Comparison of ENCODE assay signal across 8 cellular contexts in genomic region chr15:89362203-89363101, GRCh38. TPM values are rescaled to one million over a fixed set of nuclear protein-coding genes. Genes with fewer than 3 reads are reported as not detected.
DNase-seq lines count a peak whose midpoint lies in the region; ATAC-seq and TF ChIP-seq lines count a peak whose summit lies in the region.

No MANE protein-coding gene starts in this region.

- ATAC-seq in GM21723 (IDR thresholded peaks at IDR 0.05; ENCODE audit: unreplicated experiment) (no peak), GM18909 (IDR thresholded peaks at IDR 0.05; ENCODE audit: poor library complexity, unreplicated experiment) (no peak)

- H3K36me3 ChIP-seq in spleen: no peaks in the 10 kb centered on the region

- peaks cover 90% of the 10 kb centered on the region for H3K27me3 Mint-ChIP-seq in activated CD4-positive, alpha-beta memory T cell treated with anti-CD3 and anti-CD28 coated beads, Interleukin-2, amount 10 ng/mL, durations not matched to agents 7 days and 5 days

- H3K9me3 Mint-ChIP-seq in activated CD4-positive, alpha-beta memory T cell treated with anti-CD3 and anti-CD28 coated beads, Interleukin-2, amount 10 ng/mL, durations not matched to agents 7 days and 5 days: no peaks in the 10 kb centered on the region

- TF ChIP-seq POLR2A in spleen (IDR thresholded peaks at IDR 0.05): no peak

- intact Hi-C loops in spleen (cut with DNase I; ENCODE audit: low total_unique reads): no loop called here

- H3K9me3 ChIP-seq in spleen: no peaks in the 10 kb centered on the region

- H3K27ac ChIP-seq in spleen: no peak overlapping the region

- H3K4me1 ChIP-seq in spleen: peaks cover 16 to 66% (median 34%) of the 10 kb centered on the region in 6 donors

- POLR2A ChIA-PET in activated CD4-positive, alpha-beta memory T cell treated with anti-CD3 and anti-CD28 coated beads, Interleukin-2, amount 10 ng/mL, durations not matched to agents 7 days and 5 days (lab: Charles Lee): no interaction called here

- WGBS in spleen, 5 donors: 5 to 7% (median 5%) methylated on average over 28 to 73 of the region's 73 CpGs

- H3K36me3 Mint-ChIP-seq in activated CD4-positive, alpha-beta memory T cell treated with anti-CD3 and anti-CD28 coated beads, Interleukin-2, amount 10 ng/mL, durations not matched to agents 7 days and 5 days (ENCODE audit: low read depth): no peaks in the 10 kb centered on the region

- peak; percentile 55 for DNase-seq in activated CD8-positive, alpha-beta memory T cell treated with anti-CD3 and anti-CD28 coated beads, Interleukin-2, amount 50 U/mL, for 48 hours
- no peak for DNase-seq in activated CD8-positive, alpha-beta memory T cell treated with anti-CD3 and anti-CD28 coated beads, Interleukin-2, amount 50 U/mL, for 4 hours
- DNase-seq in NCI-H446 (lab: John Stamatoyannopoulos, UW) (peak; percentile 65 to 82), cerebellar cortex (ENCODE audit: low spot score) (peak; percentile 73), spleen (peak; percentile 59)
- no peak for DNase-seq in activated CD4-positive, alpha-beta memory T cell treated with anti-CD3 and anti-CD28 coated beads, Interleukin-2, amount 10 ng/mL, durations not matched to agents 7 days and 5 days

- H3K4me1 Mint-ChIP-seq in activated CD4-positive, alpha-beta memory T cell treated with anti-CD3 and anti-CD28 coated beads, Interleukin-2, amount 10 ng/mL, durations not matched to agents 7 days and 5 days: peaks cover 20% of the 10 kb centered on the region

- H3K27ac Mint-ChIP-seq in activated CD4-positive, alpha-beta memory T cell treated with anti-CD3 and anti-CD28 coated beads, Interleukin-2, amount 10 ng/mL, durations not matched to agents 7 days and 5 days: no peak overlapping the region

- CTCF ChIA-PET in activated CD4-positive, alpha-beta memory T cell treated with anti-CD3 and anti-CD28 coated beads, Interleukin-2, amount 10 ng/mL, durations not matched to agents 7 days and 5 days (lab: Charles Lee): interaction anchor here (1.3 to 1.8 kb wide), 3 partner anchors 14 to 68 kb away, joined by 4 to 5 read pairs (median 4); no protein-coding TSS in a partner anchor

- peak in 1 of 11 experiments; percentile 14 for TF ChIP-seq CTCF in spleen (IDR thresholded peaks at IDR 0.05 in 8 of 11, conservative IDR thresholded peaks at IDR 0.05 in 3 of 11)

- H3K4me3 ChIP-seq in spleen: peak overlapping the region in 5 of 8 donors; percentile 13 to 52 (median 19)

- H3K4me3 Mint-ChIP-seq in activated CD4-positive, alpha-beta memory T cell treated with anti-CD3 and anti-CD28 coated beads, Interleukin-2, amount 10 ng/mL, durations not matched to agents 7 days and 5 days: no peak overlapping the region

- H3K27me3 ChIP-seq in spleen (replicated peaks in 1 of 7): peaks cover 18 to 100% (median 98%) of the 10 kb centered on the region in 7 donors

RNA-seq across cellular contexts. Expression of gene POLG, which starts 27.8 kb away (rescaled TPM):
- 100 to 1,000 TPM in 1 of 7 donors, 10 to 100 TPM in 6; 63.3 to 105 (median 74.0) TPM for total RNA-seq in spleen
- polyA plus RNA-seq in spleen: 10 to 100 TPM; 38.3 to 57.7 (median 54.9) TPM
- total RNA-seq in activated CD4-positive, alpha-beta memory T cell treated with anti-CD3 and anti-CD28 coated beads, Interleukin-2, amount 10 ng/mL, durations not matched to agents 7 days and 5 days: 100 to 1,000 TPM; 106 to 109 TPM

Comparison
In these comparisons a context has a peak if more than half of its experiments do, and no peak if none do; other contexts are left out.
1. DNase-seq: peak in activated CD8-positive, alpha-beta memory T cell treated with anti-CD3 and anti-CD28 coated beads, Interleukin-2, amount 50 U/mL, for 48 hours (single experiment), NCI-H446 (2 of 2), cerebellar cortex (single experiment) and spleen (single experiment); none in activated CD8-positive, alpha-beta memory T cell treated with anti-CD3 and anti-CD28 coated beads, Interleukin-2, amount 50 U/mL, for 4 hours (single experiment) and activated CD4-positive, alpha-beta memory T cell treated with anti-CD3 and anti-CD28 coated beads, Interleukin-2, amount 10 ng/mL, durations not matched to agents 7 days and 5 days (single experiment).